1 cellular context compared by ENCODE assay signal in the genomic region with DNA sequence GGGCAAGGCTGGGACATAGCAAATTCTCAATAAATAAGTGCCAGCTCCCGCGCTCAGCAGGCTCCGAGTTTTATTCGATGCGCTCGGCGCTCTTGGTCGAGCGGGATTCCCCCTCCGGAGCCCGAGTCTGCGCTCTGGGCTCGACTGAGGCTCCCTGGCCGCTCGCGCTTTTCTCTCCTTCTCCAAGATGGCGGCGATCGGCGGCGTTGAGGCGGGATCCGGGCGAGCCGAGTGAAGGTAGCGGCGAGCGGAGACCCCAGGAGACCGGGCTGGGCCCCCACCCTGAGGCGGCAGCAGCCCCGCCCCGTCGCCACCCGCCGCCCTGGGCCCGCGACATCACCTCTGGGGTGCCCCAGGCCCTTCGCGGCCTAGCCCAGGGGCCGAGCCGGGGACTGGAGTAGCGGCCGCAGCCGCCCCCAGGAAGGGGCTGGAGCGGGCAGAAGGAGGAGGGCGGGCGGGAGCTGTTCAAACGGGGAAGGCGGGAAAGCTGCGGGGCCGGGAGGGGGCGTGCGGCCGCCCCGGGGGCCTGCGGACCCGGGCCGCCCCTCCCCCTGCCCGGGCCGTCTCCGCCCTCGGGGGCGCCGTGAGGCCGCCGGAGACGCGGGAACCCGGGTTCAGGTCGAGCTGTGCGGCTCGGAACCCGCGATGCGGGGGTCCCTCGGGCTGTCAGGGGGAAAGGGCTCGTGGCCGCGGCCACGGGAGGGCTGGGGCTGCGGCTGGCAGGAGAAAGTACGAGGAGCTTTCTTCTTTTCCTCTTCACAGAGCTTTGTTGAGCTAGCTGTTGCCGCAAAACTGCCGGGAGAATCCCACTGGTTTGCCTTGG.
A peak's percentile ranks its signal among the peaks of the same experiment; 100 is the strongest.
TF ChIP-seq lines count a peak whose summit lies in the region.

A gene with protein sequence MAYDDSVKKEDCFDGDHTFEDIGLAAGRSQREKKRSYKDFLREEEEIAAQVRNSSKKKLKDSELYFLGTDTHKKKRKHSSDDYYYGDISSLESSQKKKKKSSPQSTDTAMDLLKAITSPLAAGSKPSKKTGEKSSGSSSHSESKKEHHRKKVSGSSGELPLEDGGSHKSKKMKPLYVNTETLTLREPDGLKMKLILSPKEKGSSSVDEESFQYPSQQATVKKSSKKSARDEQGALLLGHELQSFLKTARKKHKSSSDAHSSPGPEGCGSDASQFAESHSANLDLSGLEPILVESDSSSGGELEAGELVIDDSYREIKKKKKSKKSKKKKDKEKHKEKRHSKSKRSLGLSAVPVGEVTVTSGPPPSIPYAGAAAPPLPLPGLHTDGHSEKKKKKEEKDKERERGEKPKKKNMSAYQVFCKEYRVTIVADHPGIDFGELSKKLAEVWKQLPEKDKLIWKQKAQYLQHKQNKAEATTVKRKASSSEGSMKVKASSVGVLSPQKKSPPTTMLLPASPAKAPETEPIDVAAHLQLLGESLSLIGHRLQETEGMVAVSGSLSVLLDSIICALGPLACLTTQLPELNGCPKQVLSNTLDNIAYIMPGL (plus strand): TSS at position 173 of the 823 bp plus-strand sequence. CDS start 4,898 bp downstream, outside the sequence.

TF ChIP-seq in HepG2, 621 proteins besides CTCF, POLR2A, EP300 and RAD21 (continued from another document and continues in another):
- TF ChIP-seq, protein P1, sequence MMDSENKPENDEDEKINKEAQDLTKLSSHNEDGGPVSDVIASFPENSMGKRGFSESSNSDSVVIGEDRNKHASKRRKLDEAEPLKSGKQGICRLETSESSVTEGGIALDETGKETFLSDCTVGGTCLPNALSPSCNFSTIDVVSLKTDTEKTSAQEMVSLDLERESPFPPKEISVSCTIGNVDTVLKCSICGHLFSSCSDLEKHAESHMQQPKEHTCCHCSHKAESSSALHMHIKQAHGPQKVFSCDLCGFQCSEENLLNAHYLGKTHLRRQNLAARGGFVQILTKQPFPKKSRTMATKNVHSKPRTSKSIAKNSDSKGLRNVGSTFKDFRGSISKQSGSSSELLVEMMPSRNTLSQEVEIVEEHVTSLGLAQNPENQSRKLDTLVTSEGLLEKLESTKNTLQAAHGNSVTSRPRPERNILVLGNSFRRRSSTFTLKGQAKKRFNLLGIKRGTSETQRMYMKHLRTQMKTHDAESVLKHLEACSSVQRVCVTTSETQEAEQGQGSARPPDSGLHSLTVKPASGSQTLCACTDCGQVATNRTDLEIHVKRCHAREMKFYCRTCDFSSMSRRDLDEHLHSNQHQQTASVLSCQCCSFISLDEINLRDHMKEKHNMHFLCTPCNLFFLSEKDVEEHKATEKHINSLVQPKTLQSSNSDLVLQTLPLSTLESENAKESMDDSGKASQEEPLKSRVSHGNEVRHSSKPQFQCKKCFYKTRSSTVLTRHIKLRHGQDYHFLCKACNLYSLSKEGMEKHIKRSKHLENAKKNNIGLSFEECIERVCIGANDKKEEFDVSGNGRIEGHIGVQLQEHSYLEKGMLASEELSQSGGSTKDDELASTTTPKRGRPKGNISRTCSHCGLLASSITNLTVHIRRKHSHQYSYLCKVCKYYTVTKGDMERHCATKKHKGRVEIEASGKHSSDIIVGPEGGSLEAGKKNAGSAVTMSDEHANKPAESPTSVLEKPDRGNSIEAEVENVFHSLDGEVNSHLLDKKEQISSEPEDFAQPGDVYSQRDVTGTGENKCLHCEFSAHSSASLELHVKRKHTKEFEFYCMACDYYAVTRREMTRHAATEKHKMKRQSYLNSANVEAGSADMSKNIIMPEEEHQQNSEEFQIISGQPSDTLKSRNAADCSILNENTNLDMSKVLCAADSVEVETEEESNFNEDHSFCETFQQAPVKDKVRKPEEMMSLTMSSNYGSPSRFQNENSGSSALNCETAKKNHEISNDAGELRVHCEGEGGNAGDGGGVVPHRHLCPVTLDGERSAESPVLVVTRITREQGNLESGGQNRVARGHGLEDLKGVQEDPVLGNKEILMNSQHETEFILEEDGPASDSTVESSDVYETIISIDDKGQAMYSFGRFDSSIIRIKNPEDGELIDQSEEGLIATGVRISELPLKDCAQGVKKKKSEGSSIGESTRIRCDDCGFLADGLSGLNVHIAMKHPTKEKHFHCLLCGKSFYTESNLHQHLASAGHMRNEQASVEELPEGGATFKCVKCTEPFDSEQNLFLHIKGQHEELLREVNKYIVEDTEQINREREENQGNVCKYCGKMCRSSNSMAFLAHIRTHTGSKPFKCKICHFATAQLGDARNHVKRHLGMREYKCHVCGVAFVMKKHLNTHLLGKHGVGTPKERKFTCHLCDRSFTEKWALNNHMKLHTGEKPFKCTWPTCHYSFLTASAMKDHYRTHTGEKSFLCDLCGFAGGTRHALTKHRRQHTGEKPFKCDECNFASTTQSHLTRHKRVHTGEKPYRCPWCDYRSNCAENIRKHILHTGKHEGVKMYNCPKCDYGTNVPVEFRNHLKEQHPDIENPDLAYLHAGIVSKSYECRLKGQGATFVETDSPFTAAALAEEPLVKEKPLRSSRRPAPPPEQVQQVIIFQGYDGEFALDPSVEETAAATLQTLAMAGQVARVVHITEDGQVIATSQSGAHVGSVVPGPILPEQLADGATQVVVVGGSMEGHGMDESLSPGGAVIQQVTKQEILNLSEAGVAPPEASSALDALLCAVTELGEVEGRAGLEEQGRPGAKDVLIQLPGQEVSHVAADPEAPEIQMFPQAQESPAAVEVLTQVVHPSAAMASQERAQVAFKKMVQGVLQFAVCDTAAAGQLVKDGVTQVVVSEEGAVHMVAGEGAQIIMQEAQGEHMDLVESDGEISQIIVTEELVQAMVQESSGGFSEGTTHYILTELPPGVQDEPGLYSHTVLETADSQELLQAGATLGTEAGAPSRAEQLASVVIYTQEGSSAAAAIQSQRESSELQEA (CRISPR knock-in tag; IDR thresholded peaks at IDR 0.05; ENCODE audit: not compliant biosample characterization): no peak
- TF ChIP-seq ZNF605 (CRISPR knock-in tag; IDR thresholded peaks at IDR 0.05): no peak; the same call in 1 of the 2 replicates
- TF ChIP-seq, protein P2, sequence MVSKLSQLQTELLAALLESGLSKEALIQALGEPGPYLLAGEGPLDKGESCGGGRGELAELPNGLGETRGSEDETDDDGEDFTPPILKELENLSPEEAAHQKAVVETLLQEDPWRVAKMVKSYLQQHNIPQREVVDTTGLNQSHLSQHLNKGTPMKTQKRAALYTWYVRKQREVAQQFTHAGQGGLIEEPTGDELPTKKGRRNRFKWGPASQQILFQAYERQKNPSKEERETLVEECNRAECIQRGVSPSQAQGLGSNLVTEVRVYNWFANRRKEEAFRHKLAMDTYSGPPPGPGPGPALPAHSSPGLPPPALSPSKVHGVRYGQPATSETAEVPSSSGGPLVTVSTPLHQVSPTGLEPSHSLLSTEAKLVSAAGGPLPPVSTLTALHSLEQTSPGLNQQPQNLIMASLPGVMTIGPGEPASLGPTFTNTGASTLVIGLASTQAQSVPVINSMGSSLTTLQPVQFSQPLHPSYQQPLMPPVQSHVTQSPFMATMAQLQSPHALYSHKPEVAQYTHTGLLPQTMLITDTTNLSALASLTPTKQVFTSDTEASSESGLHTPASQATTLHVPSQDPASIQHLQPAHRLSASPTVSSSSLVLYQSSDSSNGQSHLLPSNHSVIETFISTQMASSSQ (IDR thresholded peaks at IDR 0.05; ENCODE audit: low read depth): no peak
- TF ChIP-seq, protein P2 (CRISPR knock-in tag; IDR thresholded peaks at IDR 0.05; ENCODE audit: borderline replicate concordance): 0 out of 2 replicates have a peak, but pooled peaks have one; percentile 45
- peak; percentile 100 for TF ChIP-seq ZFY (CRISPR knock-in tag; IDR thresholded peaks at IDR 0.05)
- TF ChIP-seq, protein P3, sequence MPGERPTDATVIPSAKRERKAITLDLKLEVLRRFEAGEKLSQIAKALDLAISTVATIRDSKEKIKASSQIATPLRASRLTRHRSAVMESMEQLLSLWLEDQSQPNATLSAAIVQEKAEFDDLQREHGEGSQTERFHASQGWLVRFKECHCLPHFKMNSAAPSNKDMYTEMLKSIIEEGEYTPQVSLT (CRISPR knock-in tag; IDR thresholded peaks at IDR 0.05; ENCODE audit: borderline replicate concordance, low read depth): no peak
- TF ChIP-seq SMARCC2 (IDR thresholded peaks at IDR 0.05): no peak
- TF ChIP-seq, protein P4, sequence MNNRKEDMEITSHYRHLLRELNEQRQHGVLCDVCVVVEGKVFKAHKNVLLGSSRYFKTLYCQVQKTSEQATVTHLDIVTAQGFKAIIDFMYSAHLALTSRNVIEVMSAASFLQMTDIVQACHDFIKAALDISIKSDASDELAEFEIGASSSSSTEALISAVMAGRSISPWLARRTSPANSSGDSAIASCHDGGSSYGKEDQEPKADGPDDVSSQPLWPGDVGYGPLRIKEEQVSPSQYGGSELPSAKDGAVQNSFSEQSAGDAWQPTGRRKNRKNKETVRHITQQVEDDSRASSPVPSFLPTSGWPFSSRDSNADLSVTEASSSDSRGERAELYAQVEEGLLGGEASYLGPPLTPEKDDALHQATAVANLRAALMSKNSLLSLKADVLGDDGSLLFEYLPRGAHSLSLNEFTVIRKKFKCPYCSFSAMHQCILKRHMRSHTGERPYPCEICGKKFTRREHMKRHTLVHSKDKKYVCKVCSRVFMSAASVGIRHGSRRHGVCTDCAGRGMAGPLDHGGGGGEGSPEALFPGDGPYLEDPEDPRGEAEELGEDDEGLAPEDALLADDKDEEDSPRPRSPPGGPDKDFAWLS (CRISPR knock-in tag; IDR thresholded peaks at IDR 0.05; ENCODE audit: borderline replicate concordance): no peak; the same call in 1 of the 2 replicates
- TF ChIP-seq HNF4A (CRISPR knock-in tag; IDR thresholded peaks at IDR 0.05): no peak
- no peak for TF ChIP-seq CC2D1A (CRISPR knock-in tag; IDR thresholded peaks at IDR 0.05)
- TF ChIP-seq, protein P5, sequence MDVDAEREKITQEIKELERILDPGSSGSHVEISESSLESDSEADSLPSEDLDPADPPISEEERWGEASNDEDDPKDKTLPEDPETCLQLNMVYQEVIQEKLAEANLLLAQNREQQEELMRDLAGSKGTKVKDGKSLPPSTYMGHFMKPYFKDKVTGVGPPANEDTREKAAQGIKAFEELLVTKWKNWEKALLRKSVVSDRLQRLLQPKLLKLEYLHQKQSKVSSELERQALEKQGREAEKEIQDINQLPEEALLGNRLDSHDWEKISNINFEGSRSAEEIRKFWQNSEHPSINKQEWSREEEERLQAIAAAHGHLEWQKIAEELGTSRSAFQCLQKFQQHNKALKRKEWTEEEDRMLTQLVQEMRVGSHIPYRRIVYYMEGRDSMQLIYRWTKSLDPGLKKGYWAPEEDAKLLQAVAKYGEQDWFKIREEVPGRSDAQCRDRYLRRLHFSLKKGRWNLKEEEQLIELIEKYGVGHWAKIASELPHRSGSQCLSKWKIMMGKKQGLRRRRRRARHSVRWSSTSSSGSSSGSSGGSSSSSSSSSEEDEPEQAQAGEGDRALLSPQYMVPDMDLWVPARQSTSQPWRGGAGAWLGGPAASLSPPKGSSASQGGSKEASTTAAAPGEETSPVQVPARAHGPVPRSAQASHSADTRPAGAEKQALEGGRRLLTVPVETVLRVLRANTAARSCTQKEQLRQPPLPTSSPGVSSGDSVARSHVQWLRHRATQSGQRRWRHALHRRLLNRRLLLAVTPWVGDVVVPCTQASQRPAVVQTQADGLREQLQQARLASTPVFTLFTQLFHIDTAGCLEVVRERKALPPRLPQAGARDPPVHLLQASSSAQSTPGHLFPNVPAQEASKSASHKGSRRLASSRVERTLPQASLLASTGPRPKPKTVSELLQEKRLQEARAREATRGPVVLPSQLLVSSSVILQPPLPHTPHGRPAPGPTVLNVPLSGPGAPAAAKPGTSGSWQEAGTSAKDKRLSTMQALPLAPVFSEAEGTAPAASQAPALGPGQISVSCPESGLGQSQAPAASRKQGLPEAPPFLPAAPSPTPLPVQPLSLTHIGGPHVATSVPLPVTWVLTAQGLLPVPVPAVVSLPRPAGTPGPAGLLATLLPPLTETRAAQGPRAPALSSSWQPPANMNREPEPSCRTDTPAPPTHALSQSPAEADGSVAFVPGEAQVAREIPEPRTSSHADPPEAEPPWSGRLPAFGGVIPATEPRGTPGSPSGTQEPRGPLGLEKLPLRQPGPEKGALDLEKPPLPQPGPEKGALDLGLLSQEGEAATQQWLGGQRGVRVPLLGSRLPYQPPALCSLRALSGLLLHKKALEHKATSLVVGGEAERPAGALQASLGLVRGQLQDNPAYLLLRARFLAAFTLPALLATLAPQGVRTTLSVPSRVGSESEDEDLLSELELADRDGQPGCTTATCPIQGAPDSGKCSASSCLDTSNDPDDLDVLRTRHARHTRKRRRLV (CRISPR knock-in tag; IDR thresholded peaks at IDR 0.05): no peak
- no peak for TF ChIP-seq ZNF207 (IDR thresholded peaks at IDR 0.05; ENCODE audit: borderline replicate concordance)
- TF ChIP-seq DPF2 (CRISPR knock-in tag; IDR thresholded peaks at IDR 0.05; ENCODE audit: borderline replicate concordance, low read depth): no peak
- TF ChIP-seq, protein P6, sequence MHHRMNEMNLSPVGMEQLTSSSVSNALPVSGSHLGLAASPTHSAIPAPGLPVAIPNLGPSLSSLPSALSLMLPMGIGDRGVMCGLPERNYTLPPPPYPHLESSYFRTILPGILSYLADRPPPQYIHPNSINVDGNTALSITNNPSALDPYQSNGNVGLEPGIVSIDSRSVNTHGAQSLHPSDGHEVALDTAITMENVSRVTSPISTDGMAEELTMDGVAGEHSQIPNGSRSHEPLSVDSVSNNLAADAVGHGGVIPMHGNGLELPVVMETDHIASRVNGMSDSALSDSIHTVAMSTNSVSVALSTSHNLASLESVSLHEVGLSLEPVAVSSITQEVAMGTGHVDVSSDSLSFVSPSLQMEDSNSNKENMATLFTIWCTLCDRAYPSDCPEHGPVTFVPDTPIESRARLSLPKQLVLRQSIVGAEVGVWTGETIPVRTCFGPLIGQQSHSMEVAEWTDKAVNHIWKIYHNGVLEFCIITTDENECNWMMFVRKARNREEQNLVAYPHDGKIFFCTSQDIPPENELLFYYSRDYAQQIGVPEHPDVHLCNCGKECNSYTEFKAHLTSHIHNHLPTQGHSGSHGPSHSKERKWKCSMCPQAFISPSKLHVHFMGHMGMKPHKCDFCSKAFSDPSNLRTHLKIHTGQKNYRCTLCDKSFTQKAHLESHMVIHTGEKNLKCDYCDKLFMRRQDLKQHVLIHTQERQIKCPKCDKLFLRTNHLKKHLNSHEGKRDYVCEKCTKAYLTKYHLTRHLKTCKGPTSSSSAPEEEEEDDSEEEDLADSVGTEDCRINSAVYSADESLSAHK (CRISPR knock-in tag; IDR thresholded peaks at IDR 0.05; ENCODE audit: borderline replicate concordance): no peak
- no peak for TF ChIP-seq CEBPB (IDR thresholded peaks at IDR 0.05; ENCODE audit: borderline replicate concordance, low read depth, low read length)
- no peak for TF ChIP-seq ZC3H13 (CRISPR knock-in tag; IDR thresholded peaks at IDR 0.05)
- TF ChIP-seq, protein P7, sequence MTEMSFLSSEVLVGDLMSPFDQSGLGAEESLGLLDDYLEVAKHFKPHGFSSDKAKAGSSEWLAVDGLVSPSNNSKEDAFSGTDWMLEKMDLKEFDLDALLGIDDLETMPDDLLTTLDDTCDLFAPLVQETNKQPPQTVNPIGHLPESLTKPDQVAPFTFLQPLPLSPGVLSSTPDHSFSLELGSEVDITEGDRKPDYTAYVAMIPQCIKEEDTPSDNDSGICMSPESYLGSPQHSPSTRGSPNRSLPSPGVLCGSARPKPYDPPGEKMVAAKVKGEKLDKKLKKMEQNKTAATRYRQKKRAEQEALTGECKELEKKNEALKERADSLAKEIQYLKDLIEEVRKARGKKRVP (CRISPR knock-in tag; IDR thresholded peaks at IDR 0.05): peak in 1 of 2 experiments; percentile 51; a peak in 1 of 4 replicates
- TF ChIP-seq HMGA1 (CRISPR knock-in tag; conservative IDR thresholded peaks at IDR 0.05): no peak
